9 cellular contexts compared by ENCODE assay signal in genomic region chr7:99392046-99392445, GRCh38. TPM values are rescaled to one million over a fixed set of nuclear protein-coding genes. Genes with fewer than 3 reads are reported as not detected.
DNase-seq lines count a peak whose midpoint lies in the region; ATAC-seq and TF ChIP-seq lines count a peak whose summit lies in the region.
"Had no signal": no experiment of that assay in that cellular context is flagged by ENCODE, and none has a peak within 500 bp of the region (broad histone marks: within the 10 kb centered on the region; RNA-seq: fewer than 3 reads in every experiment).

No MANE protein-coding gene starts in this region.

- H3K36me3 ChIP-seq in testis (ENCODE audit: low read depth, missing control alignments), result no peaks in the 10 kb centered on the region

- no peaks in the 10 kb centered on the region for H3K9me3 Mint-ChIP-seq in activated naive CD4-positive, alpha-beta T cell treated with anti-CD3 and anti-CD28 coated beads for 36 hours
- no peaks in the 10 kb centered on the region for H3K9me3 Mint-ChIP-seq in activated CD8-positive, alpha-beta T cell treated with anti-CD3 and anti-CD28 coated beads for 36 hours
- H3K9me3 Mint-ChIP-seq in immature natural killer cell, result no peaks in the 10 kb centered on the region

- peak overlapping the region; percentile 60 to 68 for H3K4me3 ChIP-seq in testis

- peak overlapping the region in 1 of 2 donors; percentile 71 for H3K27ac ChIP-seq in testis
- H3K27ac ChIP-seq: SK-N-MC had no signal

- peak overlapping the region; percentile 14 for H3K27ac Mint-ChIP-seq in activated naive CD4-positive, alpha-beta T cell treated with anti-CD3 and anti-CD28 coated beads for 36 hours
- peak overlapping the region; percentile 64 for H3K27ac Mint-ChIP-seq in activated CD8-positive, alpha-beta T cell treated with anti-CD3 and anti-CD28 coated beads for 36 hours
- peak overlapping the region in 5 of 6 donors; percentile 51 to 92 (median 74) for H3K27ac Mint-ChIP-seq in immature natural killer cell

- TF ChIP-seq CTCF in activated CD8-positive, alpha-beta T cell treated with anti-CD3 and anti-CD28 coated beads for 36 hours (IDR thresholded peaks at IDR 0.05), result no peak
- no peak for TF ChIP-seq CTCF in testis (IDR thresholded peaks at IDR 0.05)

- POLR2A ChIA-PET in activated CD8-positive, alpha-beta T cell treated with anti-CD3 and anti-CD28 coated beads for 36 hours (lab: Charles Lee), result interaction anchor here (1.1 to 3.6 kb wide), 7 partner anchors 8 to 24 kb away, joined by 3 to 50 read pairs (median 15); partner anchors contain the start of genes BUD31 and PDAP1

- ATAC-seq in activated CD8-positive, alpha-beta T cell treated with anti-CD3 and anti-CD28 coated beads for 36 hours, result no peak
- no peak for ATAC-seq in GM19023 (IDR thresholded peaks at IDR 0.05; ENCODE audit: unreplicated experiment)

- peaks cover 4% of the 10 kb centered on the region for H3K4me1 ChIP-seq in testis

- no peaks in the 10 kb centered on the region for H3K27me3 Mint-ChIP-seq in activated naive CD4-positive, alpha-beta T cell treated with anti-CD3 and anti-CD28 coated beads for 36 hours (ENCODE audit: low read depth)
- H3K27me3 Mint-ChIP-seq in activated CD8-positive, alpha-beta T cell treated with anti-CD3 and anti-CD28 coated beads for 36 hours, result no peaks in the 10 kb centered on the region
- H3K27me3 Mint-ChIP-seq in immature natural killer cell (ENCODE audit: low read depth in 3 of 3), result peaks cover 0 to 4% (median 4%) of the 10 kb centered on the region in 3 donors

- no peaks in the 10 kb centered on the region for H3K9me3 ChIP-seq in testis

- intact Hi-C loops in activated naive CD4-positive, alpha-beta T cell treated with anti-CD3 and anti-CD28 coated beads for 36 hours (cut with micrococcal nuclease), result loop anchor here (1.0 to 2.0 kb wide), 2 partner anchors 11 to 17 kb away; partner anchors contain the start of gene ARPC1B
- intact Hi-C loops in activated CD8-positive, alpha-beta T cell treated with anti-CD3 and anti-CD28 coated beads for 36 hours (cut with micrococcal nuclease), result no loop called here
- intact Hi-C loops in testis (cut with DNase I; ENCODE audit: low total_unique reads), result no loop called here

- no peak overlapping the region for H3K4me3 Mint-ChIP-seq in activated naive CD4-positive, alpha-beta T cell treated with anti-CD3 and anti-CD28 coated beads for 36 hours
- H3K4me3 Mint-ChIP-seq in activated CD8-positive, alpha-beta T cell treated with anti-CD3 and anti-CD28 coated beads for 36 hours, result peak overlapping the region; percentile 27
- H3K4me3 Mint-ChIP-seq in immature natural killer cell, result peak overlapping the region in 4 of 5 donors; percentile 20 to 87 (median 74)

- 68% methylated on average over 8 of the region's 8 CpGs for WGBS in testis, 2 donors

- H3K4me1 Mint-ChIP-seq in activated naive CD4-positive, alpha-beta T cell treated with anti-CD3 and anti-CD28 coated beads for 36 hours (ENCODE audit: low read depth), result peaks cover 20% of the 10 kb centered on the region
- peaks cover 20% of the 10 kb centered on the region for H3K4me1 Mint-ChIP-seq in activated CD8-positive, alpha-beta T cell treated with anti-CD3 and anti-CD28 coated beads for 36 hours (ENCODE audit: low read depth)
- H3K4me1 Mint-ChIP-seq in immature natural killer cell, result peaks cover 15 to 18% of the 10 kb centered on the region in 2 donors

- no peak for DNase-seq in activated naive CD4-positive, alpha-beta T cell treated with anti-CD3 and anti-CD28 coated beads for 36 hours
- no peak for DNase-seq in activated naive CD4-positive, alpha-beta T cell treated with Interleukin-2 at 50 U/mL for 16 hours
- no peak for DNase-seq in activated CD8-positive, alpha-beta T cell treated with anti-CD3 and anti-CD28 coated beads for 36 hours
- no peak for DNase-seq in immature natural killer cell
- no peak for DNase-seq in testis
- no peak for DNase-seq in globus pallidus (ENCODE audit: low spot score)
- no peak for DNase-seq in NCI-H510A treated with DMSO at 0.1 percent for 48 hours (lab: John Stamatoyannopoulos, UW)

- no peaks in the 10 kb centered on the region for H3K27me3 ChIP-seq in testis

- TF ChIP-seq POLR2A in testis (IDR thresholded peaks at IDR 0.05), result no peak

- CTCF ChIA-PET in activated naive CD4-positive, alpha-beta T cell treated with anti-CD3 and anti-CD28 coated beads for 36 hours (lab: Charles Lee), result interaction anchor here (1.2 kb wide), 1 partner anchor 17 kb away, joined by 3 read pairs; the partner anchor contains the start of genes BUD31 and PDAP1
- CTCF ChIA-PET in activated CD8-positive, alpha-beta T cell treated with anti-CD3 and anti-CD28 coated beads for 36 hours (lab: Charles Lee), result interaction anchor here (1.0 to 2.3 kb wide), 2 partner anchors 11 to 27 kb away, joined by 4 to 9 read pairs; no protein-coding TSS in a partner anchor

- H3K36me3 Mint-ChIP-seq in activated naive CD4-positive, alpha-beta T cell treated with anti-CD3 and anti-CD28 coated beads for 36 hours (ENCODE audit: low read depth), result peaks cover 48% of the 10 kb centered on the region
- H3K36me3 Mint-ChIP-seq in activated CD8-positive, alpha-beta T cell treated with anti-CD3 and anti-CD28 coated beads for 36 hours (ENCODE audit: low read depth), result peaks cover 52% of the 10 kb centered on the region
- peaks cover 0 to 8% (median 0%) of the 10 kb centered on the region in 3 donors for H3K36me3 Mint-ChIP-seq in immature natural killer cell

RNA-seq across cellular contexts. Expression of gene PDAP1, which starts 16.4 kb away (rescaled TPM):
- 100 to 1,000 TPM; 169 to 194 TPM for total RNA-seq in activated naive CD4-positive, alpha-beta T cell treated with anti-CD3 and anti-CD28 coated beads for 36 hours
- 100 to 1,000 TPM; 160 TPM for total RNA-seq in activated CD8-positive, alpha-beta T cell treated with anti-CD3 and anti-CD28 coated beads for 36 hours
- polyA plus RNA-seq in immature natural killer cell (10 to 100 TPM; 20.7 to 43.3 (median 30.0) TPM), testis (ENCODE audit: insufficient read depth, low read depth, low replicate concordance) (126 TPM)
- total RNA-seq in testis, result 10 to 100 TPM; 50.5 to 74.0 TPM

RNA-seq across cellular contexts. Expression of gene BUD31, which starts 16.7 kb away (rescaled TPM):
- total RNA-seq in activated naive CD4-positive, alpha-beta T cell treated with anti-CD3 and anti-CD28 coated beads for 36 hours, result 100 to 1,000 TPM; 160 to 176 TPM
- 100 to 1,000 TPM; 118 to 124 TPM for total RNA-seq in activated CD8-positive, alpha-beta T cell treated with anti-CD3 and anti-CD28 coated beads for 36 hours
- polyA plus RNA-seq in immature natural killer cell (100 to 1,000 TPM; 265 to 362 (median 279) TPM), testis (ENCODE audit: insufficient read depth, low read depth, low replicate concordance) (174 TPM)
- 100 to 1,000 TPM in 1 of 2 donors, 10 to 100 TPM in 1; 91.2 to 123 TPM for total RNA-seq in testis

RNA-seq across cellular contexts. Expression of gene ARPC1B, which starts 17.5 kb away (rescaled TPM):
- 100 to 1,000 TPM; 334 to 345 TPM for total RNA-seq in activated naive CD4-positive, alpha-beta T cell treated with anti-CD3 and anti-CD28 coated beads for 36 hours
- total RNA-seq in activated CD8-positive, alpha-beta T cell treated with anti-CD3 and anti-CD28 coated beads for 36 hours, result 100 to 1,000 TPM; 304 to 307 TPM
- polyA plus RNA-seq in immature natural killer cell, result 100 to 1,000 TPM; 582 to 834 (median 626) TPM
- total RNA-seq in testis, result 10 to 100 TPM; 50.5 to 64.9 TPM
- polyA plus RNA-seq in testis (ENCODE audit: insufficient read depth, low read depth, low replicate concordance), result 64.6 TPM

RNA-seq across cellular contexts. Expression of gene PTCD1, which starts 46.6 kb away (rescaled TPM):
- 1 to 10 TPM; 3.5 to 5.1 TPM for total RNA-seq in activated naive CD4-positive, alpha-beta T cell treated with anti-CD3 and anti-CD28 coated beads for 36 hours
- total RNA-seq in activated CD8-positive, alpha-beta T cell treated with anti-CD3 and anti-CD28 coated beads for 36 hours, result 1 to 10 TPM; 7.2 to 8.2 TPM
- polyA plus RNA-seq in immature natural killer cell, result 1 to 10 TPM in 2 of 3 donors, under 1 TPM in 1; 0.83 to 3.7 (median 1.4) TPM
- total RNA-seq in testis, result 10 to 100 TPM; 13.6 to 14.4 TPM
- polyA plus RNA-seq in testis (ENCODE audit: insufficient read depth, low read depth, low replicate concordance), result 6.1 TPM

RNA-seq across cellular contexts. Expression of gene CPSF4, which starts 46.7 kb away (rescaled TPM):
- total RNA-seq in activated naive CD4-positive, alpha-beta T cell treated with anti-CD3 and anti-CD28 coated beads for 36 hours, result 10 to 100 TPM; 70.6 to 73.5 TPM
- total RNA-seq in activated CD8-positive, alpha-beta T cell treated with anti-CD3 and anti-CD28 coated beads for 36 hours, result 10 to 100 TPM; 62.3 to 64.6 TPM
- polyA plus RNA-seq in immature natural killer cell, result 10 to 100 TPM; 18.4 to 26.6 (median 22.2) TPM
- 100 to 1,000 TPM; 107 to 130 TPM for total RNA-seq in testis
- polyA plus RNA-seq in testis (ENCODE audit: insufficient read depth, low read depth, low replicate concordance), result 82.4 TPM

Comparison
In these comparisons a context has a peak if more than half of its experiments do, and no peak if none do; other contexts are left out.
1. H3K27ac Mint-ChIP-seq: peak in every context shown above with its lines; median percentile 74 in immature natural killer cell; 64 in activated CD8-positive, alpha-beta T cell treated with anti-CD3 and anti-CD28 coated beads for 36 hours; 14 in activated naive CD4-positive, alpha-beta T cell treated with anti-CD3 and anti-CD28 coated beads for 36 hours.
2. RNA of gene ARPC1B, which starts 17.5 kb away (total RNA-seq): 334 to 345 TPM in activated naive CD4-positive, alpha-beta T cell treated with anti-CD3 and anti-CD28 coated beads for 36 hours and 304 to 307 TPM in activated CD8-positive, alpha-beta T cell treated with anti-CD3 and anti-CD28 coated beads for 36 hours; 50.5 to 64.9 TPM in testis; every median in the first group is over 4 times any median in the second.